Comparison of ENCODE assay signal across 24 cellular contexts in the genomic region with DNA sequence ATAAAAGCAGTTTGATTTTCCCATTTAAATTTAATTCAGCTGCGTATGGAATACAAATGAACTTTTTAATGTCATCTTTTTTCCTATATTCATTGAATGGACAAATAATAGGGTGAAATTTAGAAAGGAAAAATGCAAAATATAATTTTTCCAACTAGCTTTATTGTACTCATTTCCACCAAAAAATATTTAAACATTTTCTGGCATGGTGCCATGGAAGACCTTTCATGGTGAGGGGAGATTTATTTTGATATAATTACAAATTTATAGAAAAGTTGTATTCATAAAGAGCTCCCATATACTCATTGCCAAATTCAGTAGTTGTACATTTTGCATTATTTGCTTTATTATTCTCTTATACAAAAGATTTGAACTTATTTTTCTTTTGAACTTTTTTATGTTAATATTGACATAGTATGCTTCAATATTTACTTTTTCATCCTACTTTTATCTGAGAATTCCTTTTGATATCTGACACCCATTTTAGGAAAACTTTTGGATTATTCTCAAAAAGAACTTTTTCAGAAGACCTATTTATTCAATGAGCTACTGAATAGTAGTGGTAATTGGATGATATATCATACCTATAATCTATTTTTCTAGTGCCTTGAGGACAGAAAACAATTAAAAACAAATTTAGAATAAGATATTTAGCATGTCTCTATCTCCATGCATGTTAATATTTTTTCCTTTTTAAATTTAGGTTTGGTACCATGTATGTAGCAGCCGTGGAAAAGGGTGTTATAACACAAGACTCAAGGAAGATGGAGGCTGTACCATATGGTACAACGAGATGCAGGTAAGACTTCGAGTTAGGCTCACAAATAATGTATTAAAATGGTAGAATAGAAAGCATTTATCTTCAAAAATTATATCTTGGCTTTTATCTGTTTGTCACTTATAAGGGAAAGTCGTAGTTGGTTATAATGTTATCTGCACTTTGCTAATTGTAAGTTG.
"Had no signal": no experiment of that assay in that cellular context is flagged by ENCODE, and none has a peak within 500 bp of the region (broad histone marks: within the 10 kb centered on the region; RNA-seq: fewer than 3 reads in every experiment).

No MANE protein-coding gene starts in this region.

- H3K9me3 ChIP-seq: esophagus muscularis mucosa, heart right ventricle, ovary, stomach, thyroid gland, vagina had no signal

- H3K27ac ChIP-seq: esophagus muscularis mucosa, foreskin keratinocyte, ovary, stomach, thyroid gland, vagina had no signal

- ATAC-seq: foreskin keratinocyte; heart right ventricle; left lobe of liver; natural killer cell; sciatic nerve; stimulated activated effector memory CD8-positive, alpha-beta T cell treated with anti-CD3 and anti-CD28 coated beads, Interleukin-12 subunit alpha, Interleukin-12 subunit beta, amount 100 ng/mL, for 72 hours had no signal

- H3K4me1 ChIP-seq: thyroid gland, vagina had no signal

- FAIRE-seq: endothelial cell of umbilical vein, keratinocyte had no signal

- H3K27me3 ChIP-seq: dorsolateral prefrontal cortex, esophagus muscularis mucosa, foreskin keratinocyte, heart right ventricle, ovary, stomach, thyroid gland, vagina had no signal

- H3K36me3 ChIP-seq: ovary had no signal

- H3K4me3 ChIP-seq: dorsolateral prefrontal cortex, esophagus muscularis mucosa, heart right ventricle, lung, ovary, stomach, thyroid gland, vagina had no signal

- DNase-seq: dorsolateral prefrontal cortex; effector CD8-positive, alpha-beta T cell; endodermal cell; foreskin keratinocyte; glutamatergic neuron; heart right ventricle; hippocampal formation; natural killer cell; occipital lobe; ovary; stimulated activated CD4-positive, alpha-beta T cell treated with anti-CD3 and anti-CD28 coated beads, Interleukin-2, amount 100 ng/mL, for 24 hours; stimulated activated CD4-positive, alpha-beta T cell treated with anti-CD3 and anti-CD28 coated beads, Interleukin-4, amount 100 ng/mL, for 24 hours; stimulated activated naive CD4-positive, alpha-beta T cell treated with Interleukin-2 at 50 U/mL for 16 hours; stomach; thyroid gland; trophoblast cell had no signal
